ENCODE assay signal across 21 cellular contexts in the genomic region with DNA sequence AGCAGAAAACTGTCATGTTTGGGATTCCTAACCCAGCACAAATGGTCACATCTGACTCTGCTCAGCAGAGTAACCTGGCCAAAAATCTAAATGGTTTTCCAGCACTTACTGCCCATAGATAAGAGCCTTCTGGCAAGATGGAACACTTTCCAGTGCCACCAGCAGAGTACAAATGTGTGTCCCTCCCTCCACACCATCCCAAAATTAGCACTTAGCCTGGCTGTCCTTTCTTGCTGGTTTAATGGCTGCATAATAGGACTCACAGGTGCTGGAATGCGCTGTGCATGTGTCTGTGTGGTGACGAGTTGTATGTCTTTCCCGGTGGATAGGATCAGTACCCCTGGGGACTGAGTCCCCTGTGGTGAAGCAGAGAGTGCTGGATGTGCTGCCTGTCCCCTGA. TPM values are rescaled to one million over a fixed set of nuclear protein-coding genes. Genes with fewer than 3 reads are reported as not detected.
DNase-seq lines count a peak whose midpoint lies in the region; ATAC-seq and TF ChIP-seq lines count a peak whose summit lies in the region.
"Had no signal": no experiment of that assay in that cellular context is flagged by ENCODE, and none has a peak within 500 bp of the region (broad histone marks: within the 10 kb centered on the region; RNA-seq: fewer than 3 reads in every experiment).

No MANE protein-coding gene starts in this region.

- H3K27me3 ChIP-seq in left ventricle myocardium inferior (ENCODE audit: low read depth) (peaks cover 41% of the 10 kb centered on the region), right cardiac atrium (ENCODE audit: control insufficient read depth, insufficient read depth) (no peaks in the 10 kb centered on the region)
- H3K27me3 ChIP-seq in CD4-positive, alpha-beta T cell (ENCODE audit: control insufficient read depth, insufficient read depth, low read length): peaks cover 14% of the 10 kb centered on the region

- H3K4me3 ChIP-seq in left ventricle myocardium inferior: no peak overlapping the region
- H3K4me3 ChIP-seq in right cardiac atrium (ENCODE audit: low read length): no peak overlapping the region
- H3K4me3 ChIP-seq: GM23338 had no signal

- in situ Hi-C loops in G401 (cut with HindIII; ENCODE audit: low sequenced_read_pairs): no loop called here

- H3K4me1 ChIP-seq in left ventricle myocardium inferior (peaks cover 9% of the 10 kb centered on the region), right cardiac atrium (ENCODE audit: control insufficient read depth, insufficient read depth, low read length) (no peaks in the 10 kb centered on the region)
- H3K4me1 ChIP-seq: Caco-2 had no signal

- ATAC-seq in Right ventricle myocardium inferior: peak; percentile 80
- peak; percentile 40 to 77 for ATAC-seq in right cardiac atrium
- no peak for ATAC-seq in CD4-positive, alpha-beta T cell (ENCODE audit: poor library complexity)
- ATAC-seq: CD8-positive, alpha-beta T cell; GM23338; HCT116 had no signal

- intact Hi-C loops in Right ventricle myocardium inferior (cut with DNase I) (no loop called here), left ventricle myocardium inferior (cut with micrococcal nuclease) (no loop called here), right cardiac atrium (cut with DNase I) (no loop called here)
- intact Hi-C loops in CD4-positive, alpha-beta T cell (cut with DNase I, micrococcal nuclease): no loop called here

- H3K36me3 ChIP-seq in left ventricle myocardium inferior: no peaks in the 10 kb centered on the region

- DNase-seq in Right ventricle myocardium inferior (ENCODE audit: missing footprints) (no peak), left ventricle myocardium inferior (no peak), G401 (ENCODE audit: low spot score) (peak; percentile 32), cerebellar cortex (ENCODE audit: low spot score) (peak; percentile 20), right cardiac atrium (no peak), A172 (ENCODE audit: low spot score) (no peak), NCI-H146 (lab: John Stamatoyannopoulos, UW) (no peak)
- no peak for DNase-seq in CD4-positive, alpha-beta T cell
- DNase-seq: 8988T; C1 segment of cervical spinal cord; Caco-2; CD8-positive, alpha-beta T cell; DMS79; EL; GF-D8; H9 had no signal

- no peak overlapping the region for H3K27ac Mint-ChIP-seq in CD4-positive, alpha-beta T cell
- H3K27ac Mint-ChIP-seq: CD8-positive, alpha-beta T cell; GM23338; H9 had no signal

- H3K4me3 Mint-ChIP-seq in CD4-positive, alpha-beta T cell: no peak overlapping the region
- H3K4me3 Mint-ChIP-seq: CD8-positive, alpha-beta T cell; GM23338; H9 had no signal

- H3K9me3 ChIP-seq in left ventricle myocardium inferior (replicated peaks) (no peaks in the 10 kb centered on the region), right cardiac atrium (ENCODE audit: control insufficient read depth, low read length) (no peaks in the 10 kb centered on the region)
- H3K9me3 ChIP-seq in CD4-positive, alpha-beta T cell (ENCODE audit: control insufficient read depth, low read length): no peaks in the 10 kb centered on the region
- H3K9me3 ChIP-seq: Caco-2 had no signal

- H3K4me1 Mint-ChIP-seq in CD4-positive, alpha-beta T cell (ENCODE audit: low read depth): no peaks in the 10 kb centered on the region
- H3K4me1 Mint-ChIP-seq: GM23338, H9 had no signal

- H3K27ac ChIP-seq in left ventricle myocardium inferior (replicated peaks) (no peak overlapping the region), right cardiac atrium (ENCODE audit: low read length) (no peak overlapping the region)
- H3K27ac ChIP-seq in CD4-positive, alpha-beta T cell (ENCODE audit: low read depth, low read length): no peak overlapping the region

- CTCF ChIA-PET in CD4-positive, alpha-beta T cell (lab: Charles Lee): no interaction called here

- H3K9me3 Mint-ChIP-seq in CD4-positive, alpha-beta T cell: no peaks in the 10 kb centered on the region
- H3K9me3 Mint-ChIP-seq: CD8-positive, alpha-beta T cell; GM23338; H9 had no signal

- no peak for TF ChIP-seq CTCF in left ventricle myocardium inferior (IDR thresholded peaks at IDR 0.05; ENCODE audit: borderline replicate concordance)
- no peak for TF ChIP-seq CTCF in CD4-positive, alpha-beta T cell (IDR thresholded peaks at IDR 0.05)

- H3K27me3 Mint-ChIP-seq in CD4-positive, alpha-beta T cell: peaks cover 28% of the 10 kb centered on the region

- 32% methylated on average over 3 of the region's 3 CpGs for WGBS in right cardiac atrium

- H3K36me3 Mint-ChIP-seq in CD4-positive, alpha-beta T cell (ENCODE audit: low read depth): no peaks in the 10 kb centered on the region
- H3K36me3 Mint-ChIP-seq: CD8-positive, alpha-beta T cell had no signal

- POLR2A ChIA-PET in CD4-positive, alpha-beta T cell (lab: Charles Lee): no interaction called here

RNA-seq across cellular contexts. Expression of gene GJB5, which starts 49.8 kb away (rescaled TPM):
- total RNA-seq in Right ventricle myocardium inferior (not detected), left ventricle myocardium inferior (not detected), right cardiac atrium (not detected)
- total RNA-seq in G401 (2014; rRNA removed; shearing (Covaris generic)): 0.24 TPM in 1 of 2 replicates, not detected in the other
- not detected for polyA plus RNA-seq in right cardiac atrium
- 0.29 TPM in 1 of 2 replicates, not detected in the other for total RNA-seq in A172 (2014; rRNA removed; shearing (Covaris generic))
- not detected for total RNA-seq in CD4-positive, alpha-beta T cell
- total RNA-seq: A673; Caco-2; CD8-positive, alpha-beta T cell; H4 had no signal
- polyA plus RNA-seq: BJ, GM23338 had no signal

RNA-seq across cellular contexts. Expression of gene GJB4, which starts 54.5 kb away (rescaled TPM):
- not detected for total RNA-seq in Right ventricle myocardium inferior
- not detected for total RNA-seq in left ventricle myocardium inferior
- not detected in 2 replicates for total RNA-seq in G401 (2014; rRNA removed; shearing (Covaris generic))
- total RNA-seq in right cardiac atrium: not detected
- polyA plus RNA-seq in right cardiac atrium: not detected
- not detected in 2 replicates for total RNA-seq in A172 (2014; rRNA removed; shearing (Covaris generic))
- not detected for total RNA-seq in CD4-positive, alpha-beta T cell
- total RNA-seq: A673; Caco-2; CD8-positive, alpha-beta T cell; H4; H9 had no signal
- polyA plus RNA-seq: BJ, GM23338 had no signal

Comparison
In these comparisons a context has a peak if more than half of its experiments do, and no peak if none do; other contexts are left out.
1. DNase-seq: peak in G401 (single experiment) and cerebellar cortex (single experiment); none in Right ventricle myocardium inferior (single experiment), left ventricle myocardium inferior (single experiment), right cardiac atrium (0 of 3), A172 (single experiment), CD4-positive, alpha-beta T cell (0 of 10) and NCI-H146 (single experiment).